ENCODE assay signal across 28 cellular contexts in genomic region chr4:36341936-36342335, GRCh38.
"Had no signal": no experiment of that assay in that cellular context is flagged by ENCODE, and none has a peak within 500 bp of the region (broad histone marks: within the 10 kb centered on the region; RNA-seq: fewer than 3 reads in every experiment).

No MANE protein-coding gene starts in this region.

- H3K27ac ChIP-seq: colonic mucosa, coronary artery, dorsolateral prefrontal cortex, epithelial cell of prostate, esophagus muscularis mucosa, esophagus squamous epithelium, foreskin keratinocyte, gastrocnemius medialis, gastroesophageal sphincter, heart left ventricle had no signal

- H3K4me3 Mint-ChIP-seq: dendritic cell treated with granulocyte-macrophage colony-stimulating factor and Interleukin-4, amounts not matched to agents 40 ng/mL and 50 ng/mL, for 4 days; effector memory CD8-positive, alpha-beta T cell; endodermal cell had no signal

- H3K36me3 ChIP-seq: colonic mucosa, esophagus muscularis mucosa, esophagus squamous epithelium, gastrocnemius medialis, gastroesophageal sphincter, heart left ventricle had no signal

- DNase-seq: colonic mucosa; cortex of kidney; dermis blood vessel endothelial cell; dorsolateral prefrontal cortex; effector CD4-positive, alpha-beta T cell; effector CD8-positive, alpha-beta T cell; effector memory CD4-positive, alpha-beta T cell; effector memory CD8-positive, alpha-beta T cell; endodermal cell; erythroblast; esophagus squamous epithelium; foreskin fibroblast; foreskin keratinocyte; foreskin melanocyte; gastrocnemius medialis; glutamatergic neuron; head of caudate nucleus; heart left ventricle had no signal

- H3K4me3 ChIP-seq: colonic mucosa, coronary artery, dorsolateral prefrontal cortex, esophagus muscularis mucosa, esophagus squamous epithelium, gastrocnemius medialis, gastroesophageal sphincter, heart left ventricle had no signal

- ATAC-seq: effector memory CD8-positive, alpha-beta T cell; esophagus mucosa; foreskin keratinocyte; gastrocnemius medialis; gastroesophageal sphincter; heart left ventricle had no signal

- H3K9me3 Mint-ChIP-seq: dendritic cell treated with granulocyte-macrophage colony-stimulating factor and Interleukin-4, amounts not matched to agents 40 ng/mL and 50 ng/mL, for 4 days; effector memory CD8-positive, alpha-beta T cell; endodermal cell had no signal

- H3K9me3 ChIP-seq: colonic mucosa, esophagus muscularis mucosa, esophagus squamous epithelium, gastrocnemius medialis, gastroesophageal sphincter, heart left ventricle had no signal

- H3K4me1 ChIP-seq: colonic mucosa, esophagus muscularis mucosa, esophagus squamous epithelium, foreskin keratinocyte, gastrocnemius medialis, gastroesophageal sphincter had no signal

- H3K27me3 ChIP-seq: colonic mucosa, dorsolateral prefrontal cortex, esophagus muscularis mucosa, esophagus squamous epithelium, foreskin keratinocyte, gastrocnemius medialis, gastroesophageal sphincter, heart left ventricle had no signal

- FAIRE-seq: colon, endometrium, endothelial cell of umbilical vein, frontal cortex had no signal

- H3K27ac Mint-ChIP-seq: dendritic cell treated with granulocyte-macrophage colony-stimulating factor and Interleukin-4, amounts not matched to agents 40 ng/mL and 50 ng/mL, for 4 days; effector memory CD8-positive, alpha-beta T cell; endodermal cell had no signal
